17 cellular contexts compared by ENCODE assay signal in the genomic region with DNA sequence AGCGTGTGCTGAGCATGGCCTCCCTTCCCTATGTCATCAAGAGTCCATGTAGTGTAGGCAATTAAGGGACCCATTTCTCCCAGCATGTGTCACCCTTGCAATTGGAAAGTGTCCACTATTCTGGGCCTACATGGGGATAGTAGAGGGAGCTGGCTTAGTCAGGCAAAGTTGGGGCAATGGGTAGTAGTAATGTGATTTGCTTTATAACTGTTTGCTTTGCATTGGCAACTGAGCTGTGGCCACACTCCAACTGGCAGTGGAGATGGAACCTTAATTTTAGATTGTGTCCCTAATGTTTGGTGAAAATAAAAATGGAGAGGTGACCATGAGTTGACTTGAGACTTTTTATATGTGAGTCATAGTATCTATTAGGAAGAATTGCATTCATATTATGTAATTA.
"Had no signal": no experiment of that assay in that cellular context is flagged by ENCODE, and none has a peak within 500 bp of the region (broad histone marks: within the 10 kb centered on the region; RNA-seq: fewer than 3 reads in every experiment).

No MANE protein-coding gene starts in this region.

- FAIRE-seq: frontal cortex, keratinocyte, urothelium cell line had no signal

- ATAC-seq: right lobe of liver; stimulated activated effector memory CD8-positive, alpha-beta T cell treated with anti-CD3 and anti-CD28 coated beads, Interleukin-12 subunit alpha, Interleukin-12 subunit beta, amount 100 ng/mL, for 72 hours; stimulated activated naive CD8-positive, alpha-beta T cell treated with anti-CD3 and anti-CD28 coated beads, Interleukin-15, Interleukin-2, amounts not matched to agents 100 U/mL and 50 U/mL, for 24 hours had no signal

- H3K4me3 ChIP-seq: dorsolateral prefrontal cortex, right lobe of liver, suprapubic skin, thyroid gland had no signal

- DNase-seq: cortex of kidney; dorsolateral prefrontal cortex; effector CD8-positive, alpha-beta T cell; immature natural killer cell; mesendoderm; naive B cell; right lobe of liver; stimulated activated CD4-positive, alpha-beta T cell treated with anti-CD3 and anti-CD28 coated beads, Interleukin-4, amount 100 ng/mL, for 1 hour; stimulated activated CD8-positive, alpha-beta memory T cell treated with anti-CD3 and anti-CD28 coated beads, Interleukin-4, amount 100 ng/mL, for 48 hours; stimulated activated naive CD8-positive, alpha-beta T cell treated with anti-CD3 and anti-CD28 coated beads, Interleukin-15, Interleukin-2, amounts not matched to agents 100 U/mL and 50 U/mL, for 24 hours had no signal

- H3K4me1 ChIP-seq: right lobe of liver had no signal

- H3K27me3 ChIP-seq: dorsolateral prefrontal cortex, neutrophil, right lobe of liver, suprapubic skin, thyroid gland had no signal

- H3K27ac ChIP-seq: dorsolateral prefrontal cortex, neutrophil, right lobe of liver, suprapubic skin, thyroid gland had no signal

- H3K9me3 ChIP-seq: neutrophil, right lobe of liver, suprapubic skin, thyroid gland had no signal

- H3K36me3 ChIP-seq: neutrophil, right lobe of liver, suprapubic skin, thyroid gland had no signal
